8 cellular contexts compared by ENCODE assay signal in genomic region chr6:130019796-130020105, GRCh38. TPM values are rescaled to one million over a fixed set of nuclear protein-coding genes. Genes with fewer than 3 reads are reported as not detected.
A peak's percentile ranks its signal among the peaks of the same experiment; 100 is the strongest.
DNase-seq lines count a peak whose midpoint lies in the region; ATAC-seq and TF ChIP-seq lines count a peak whose summit lies in the region.

No MANE protein-coding gene starts in this region.

- H3K36me3 ChIP-seq in iPS-15b (ENCODE audit: control insufficient read depth, insufficient read depth, low read length) (no peaks in the 10 kb centered on the region), stomach (peaks cover 0 to under 1% (median 0%) of the 10 kb centered on the region in 4 donors)

- CTCF ChIA-PET in activated CD4-positive, alpha-beta memory T cell treated with anti-CD3 and anti-CD28 coated beads, Interleukin-2, amount 10 ng/mL, durations not matched to agents 7 days and 5 days (lab: Charles Lee) = interaction anchor here (0.7 to 3.3 kb wide), 6 partner anchors 124 to 1179 kb away, joined by 3 to 14 read pairs (median 4); no protein-coding TSS in a partner anchor

- TF ChIP-seq EP300 in stomach (IDR thresholded peaks at IDR 0.05) = no peak

- H3K9ac ChIP-seq in iPS-15b (ENCODE audit: low read depth, low read length) = no peak overlapping the region

- 0 to 1% (median 1%) methylated on average over 4 to 53 of the region's 59 CpGs for WGBS in stomach, 5 donors

- no peaks in the 10 kb centered on the region for H3K9me3 Mint-ChIP-seq in activated CD4-positive, alpha-beta memory T cell treated with anti-CD3 and anti-CD28 coated beads, Interleukin-2, amount 10 ng/mL, durations not matched to agents 7 days and 5 days

- peaks cover 16% of the 10 kb centered on the region for H3K36me3 Mint-ChIP-seq in activated CD4-positive, alpha-beta memory T cell treated with anti-CD3 and anti-CD28 coated beads, Interleukin-2, amount 10 ng/mL, durations not matched to agents 7 days and 5 days (ENCODE audit: low read depth)

- H3K4me3 Mint-ChIP-seq in activated CD4-positive, alpha-beta memory T cell treated with anti-CD3 and anti-CD28 coated beads, Interleukin-2, amount 10 ng/mL, durations not matched to agents 7 days and 5 days = peak overlapping the region; percentile 85

- intact Hi-C loops in stomach (cut with DNase I; ENCODE audit: low total_unique reads) = loop anchor here (10.0 kb wide), 1 partner anchor 125 kb away; no protein-coding TSS in a partner anchor

- no peak for TF ChIP-seq POLR2A in stomach (IDR thresholded peaks at IDR 0.05)

- H3K4me1 ChIP-seq in iPS-15b (ENCODE audit: control insufficient read depth, insufficient read depth, low read length) (peaks cover 5% of the 10 kb centered on the region), stomach (peaks cover 0 to 11% (median 8%) of the 10 kb centered on the region in 4 donors)

- peaks cover 19% of the 10 kb centered on the region for H3K4me1 Mint-ChIP-seq in activated CD4-positive, alpha-beta memory T cell treated with anti-CD3 and anti-CD28 coated beads, Interleukin-2, amount 10 ng/mL, durations not matched to agents 7 days and 5 days

- DNase-seq in NCI-H146 (lab: John Stamatoyannopoulos, UW) = peak; percentile 35
- DNase-seq in NCI-H146 treated with DMSO at 0.1 percent for 48 hours (lab: John Stamatoyannopoulos, UW; ENCODE audit: unreplicated experiment) = no peak
- DNase-seq in activated CD4-positive, alpha-beta memory T cell treated with anti-CD3 and anti-CD28 coated beads, Interleukin-2, amount 10 ng/mL, durations not matched to agents 7 days and 5 days = no peak
- DNase-seq in stomach = no peak
- no peak for DNase-seq in stimulated activated naive CD4-positive, alpha-beta T cell (lab: John Stamatoyannopoulos, UW)
- no peak for DNase-seq in NCI-H2029 (lab: John Stamatoyannopoulos, UW)

- H3K27me3 Mint-ChIP-seq in activated CD4-positive, alpha-beta memory T cell treated with anti-CD3 and anti-CD28 coated beads, Interleukin-2, amount 10 ng/mL, durations not matched to agents 7 days and 5 days = peaks cover 2% of the 10 kb centered on the region

- H3K9me3 ChIP-seq in iPS-15b (ENCODE audit: control insufficient read depth, insufficient read depth, low read length) (no peaks in the 10 kb centered on the region), stomach (no peaks in the 10 kb centered on the region)

- peak overlapping the region; percentile 74 to 92 (median 88) for H3K27ac ChIP-seq in stomach

- H3K4me3 ChIP-seq in iPS-15b (ENCODE audit: low read depth, low read length) (peak overlapping the region; percentile 75), stomach (peak overlapping the region; percentile 82 to 88 (median 87))

- H3K27me3 ChIP-seq in iPS-15b (ENCODE audit: control insufficient read depth, insufficient read depth, low read length) (peaks cover 22% of the 10 kb centered on the region), stomach (no peaks in the 10 kb centered on the region)

- no peak for TF ChIP-seq CTCF in stomach (IDR thresholded peaks at IDR 0.05)

- no peak for ATAC-seq in GM19324 (IDR thresholded peaks at IDR 0.05; ENCODE audit: low FRiP score, unreplicated experiment)

- peak overlapping the region; percentile 79 for H3K27ac Mint-ChIP-seq in activated CD4-positive, alpha-beta memory T cell treated with anti-CD3 and anti-CD28 coated beads, Interleukin-2, amount 10 ng/mL, durations not matched to agents 7 days and 5 days

- POLR2A ChIA-PET in activated CD4-positive, alpha-beta memory T cell treated with anti-CD3 and anti-CD28 coated beads, Interleukin-2, amount 10 ng/mL, durations not matched to agents 7 days and 5 days (lab: Charles Lee) = interaction anchor here (4.1 kb wide), 1 partner anchor 10 kb away, joined by 15 read pairs; no protein-coding TSS in a partner anchor

RNA-seq across cellular contexts. Expression of gene L3MBTL3, which starts 1.4 kb away (rescaled TPM):
- 10 to 100 TPM; 15.0 to 16.9 TPM for total RNA-seq in activated CD4-positive, alpha-beta memory T cell treated with anti-CD3 and anti-CD28 coated beads, Interleukin-2, amount 10 ng/mL, durations not matched to agents 7 days and 5 days
- total RNA-seq in stomach = 10 to 100 TPM in 3 of 5 donors, 1 to 10 TPM in 1, not detected in 1; 3.1 to 51.9 (median 14.9) TPM
- 1 to 10 TPM; 1.8 to 2.7 (median 1.8) TPM for polyA plus RNA-seq in stomach
